Comparison of ENCODE assay signal across 8 cellular contexts in genomic region chr17:64985579-64985904, GRCh38.
DNase-seq lines count a peak whose midpoint lies in the region; ATAC-seq and TF ChIP-seq lines count a peak whose summit lies in the region.
"Not testable (repeated sequence)": the region's sequence is repeated elsewhere in the genome, so short reads cannot be mapped to it uniquely, and the experiment has no call there.

No MANE protein-coding gene starts in this region.

- H3K9me3 ChIP-seq in OCI-LY7 (ENCODE audit: low read length); body of pancreas; right atrium auricular region; spleen; vagina: not testable (repeated sequence)

- TF ChIP-seq CTCF in GM12864 (IDR thresholded peaks at IDR 0.05; ENCODE audit: low read depth, low read length, missing control alignments); OCI-LY7 (conservative IDR thresholded peaks at IDR 0.05; ENCODE audit: low read length); body of pancreas (IDR thresholded peaks at IDR 0.05); right atrium auricular region (IDR thresholded peaks at IDR 0.05); spleen (IDR thresholded peaks at IDR 0.05 in 8 of 11, conservative IDR thresholded peaks at IDR 0.05 in 3 of 11); vagina (IDR thresholded peaks at IDR 0.05): not testable (repeated sequence)

- TSS peak; percentile 95 for BruUV-seq in OCI-LY7 (replicated peaks; lab: Mats Ljungman, UMichigan)

- not testable (repeated sequence) for H3K27me3 ChIP-seq in body of pancreas; right atrium auricular region; spleen (replicated peaks in 1 of 7); vagina

- not testable (repeated sequence) for H3K36me3 Mint-ChIP-seq in activated CD8-positive, alpha-beta T cell treated with anti-CD3 and anti-CD28 coated beads, Interleukin-2, amount 10 ng/mL, durations not matched to agents 7 days and 5 days (ENCODE audit: low read depth); naive B cell

- CTCF ChIA-PET in OCI-LY7 (lab: Charles Lee; ENCODE audit: unreplicated experiment), result interaction anchor here (1.1 kb wide), 1 partner anchor 63 kb away, joined by 4 read pairs; no protein-coding TSS in a partner anchor
- CTCF ChIA-PET in activated CD8-positive, alpha-beta T cell treated with anti-CD3 and anti-CD28 coated beads, Interleukin-2, amount 10 ng/mL, durations not matched to agents 7 days and 5 days (lab: Charles Lee), result interaction anchor here (0.7 to 3.4 kb wide), 16 partner anchors 10 to 212 kb away, joined by 3 to 31 read pairs (median 4); partner anchors contain the start of gene GNA13

- H3K9me2 ChIP-seq in OCI-LY7 (ENCODE audit: insufficient read depth, low read length), result not testable (repeated sequence)

- H3K4me2 ChIP-seq in OCI-LY7 (ENCODE audit: low read length), result peak overlapping the region; percentile 70

- peak overlapping the region; percentile 15 for H3K4me3 ChIP-seq in GM12864 (ENCODE audit: low read depth, low read length)
- peak overlapping the region; percentile 41 for H3K4me3 ChIP-seq in OCI-LY7 (ENCODE audit: low read depth, low read length, poor library complexity, severe bottlenecking)
- not testable (repeated sequence) for H3K4me3 ChIP-seq in body of pancreas, right atrium auricular region, vagina
- H3K4me3 ChIP-seq in spleen, result peak overlapping the region in 4 of 8 donors; percentile 7 to 63 (median 19)

- not testable (repeated sequence) for H2AFZ ChIP-seq in OCI-LY7 (ENCODE audit: low read length)

- peak overlapping the region; percentile 99 for H3K27ac Mint-ChIP-seq in activated CD8-positive, alpha-beta T cell treated with anti-CD3 and anti-CD28 coated beads, Interleukin-2, amount 10 ng/mL, durations not matched to agents 7 days and 5 days
- H3K27ac Mint-ChIP-seq in naive B cell, result peak overlapping the region; percentile 100

- H3K27me3 Mint-ChIP-seq in activated CD8-positive, alpha-beta T cell treated with anti-CD3 and anti-CD28 coated beads, Interleukin-2, amount 10 ng/mL, durations not matched to agents 7 days and 5 days (ENCODE audit: low read depth); naive B cell: not testable (repeated sequence)

- H3K9me3 Mint-ChIP-seq in activated CD8-positive, alpha-beta T cell treated with anti-CD3 and anti-CD28 coated beads, Interleukin-2, amount 10 ng/mL, durations not matched to agents 7 days and 5 days (ENCODE audit: insufficient read depth); naive B cell: not testable (repeated sequence)

- H3K27ac ChIP-seq in OCI-LY7 (ENCODE audit: low read depth, low read length, poor library complexity, severe bottlenecking) (peak overlapping the region; percentile 95), body of pancreas (peak overlapping the region in 3 of 4 donors; percentile 22 to 72 (median 26)), right atrium auricular region (peak overlapping the region; percentile 60 to 76), spleen (peak overlapping the region; percentile 95 to 100 (median 98)), vagina (peak overlapping the region; percentile 79)

- not testable (repeated sequence) for ATAC-seq in activated CD8-positive, alpha-beta T cell treated with anti-CD3 and anti-CD28 coated beads, Interleukin-2, amount 10 ng/mL, durations not matched to agents 7 days and 5 days; body of pancreas; naive B cell (ENCODE audit: low read depth in 2 of 2)

- peaks cover 47% of the 10 kb centered on the region for H3K4me1 Mint-ChIP-seq in activated CD8-positive, alpha-beta T cell treated with anti-CD3 and anti-CD28 coated beads, Interleukin-2, amount 10 ng/mL, durations not matched to agents 7 days and 5 days (ENCODE audit: low read depth)
- peaks cover 42 to 58% (median 48%) of the 10 kb centered on the region in 3 donors for H3K4me1 Mint-ChIP-seq in naive B cell

- 56 to 72% methylated on average over 3 of the region's 3 CpGs for WGBS in body of pancreas, 2 donors
- 12 to 26% (median 15%) methylated on average over 3 of the region's 3 CpGs for WGBS in spleen, 5 donors

- peaks cover 85% of the 10 kb centered on the region for H3K4me1 ChIP-seq in OCI-LY7 (ENCODE audit: insufficient read depth, low read length, poor library complexity, severe bottlenecking)
- not testable (repeated sequence) for H3K4me1 ChIP-seq in body of pancreas
- H3K4me1 ChIP-seq in right atrium auricular region, result peaks cover 0 to 12% of the 10 kb centered on the region in 2 donors
- peaks cover 15 to 44% (median 29%) of the 10 kb centered on the region in 6 donors for H3K4me1 ChIP-seq in spleen
- H3K4me1 ChIP-seq in vagina, result peaks cover 38% of the 10 kb centered on the region

- not testable (repeated sequence) for TF ChIP-seq POLR2A in body of pancreas (IDR thresholded peaks at IDR 0.05); spleen (IDR thresholded peaks at IDR 0.05); vagina (IDR thresholded peaks at IDR 0.05)

- H4K20me1 ChIP-seq in OCI-LY7 (ENCODE audit: insufficient read depth, low read length), result not testable (repeated sequence)

- intact Hi-C loops in OCI-LY7 (cut with micrococcal nuclease; ENCODE audit: unreplicated experiment), result loop anchor here (5.0 kb wide), 1 partner anchor 197 kb away; no protein-coding TSS in a partner anchor
- intact Hi-C loops in body of pancreas (cut with DNase I); spleen (cut with DNase I; ENCODE audit: low total_unique reads); vagina (cut with DNase I): not testable (repeated sequence)

- not testable (repeated sequence) for H3K79me2 ChIP-seq in OCI-LY7 (ENCODE audit: insufficient read depth, low read depth, low read length)

- H3K4me3 Mint-ChIP-seq in activated CD8-positive, alpha-beta T cell treated with anti-CD3 and anti-CD28 coated beads, Interleukin-2, amount 10 ng/mL, durations not matched to agents 7 days and 5 days, result peak overlapping the region; percentile 74
- H3K4me3 Mint-ChIP-seq in naive B cell, result peak overlapping the region; percentile 65 to 93 (median 86)

- POLR2A ChIA-PET in OCI-LY7 (lab: Charles Lee), result interaction anchor here (0.8 to 4.9 kb wide), 23 partner anchors 12 to 531 kb away, joined by 3 to 44 read pairs (median 4); no protein-coding TSS in a partner anchor
- POLR2A ChIA-PET in activated CD8-positive, alpha-beta T cell treated with anti-CD3 and anti-CD28 coated beads, Interleukin-2, amount 10 ng/mL, durations not matched to agents 7 days and 5 days (lab: Charles Lee), result interaction anchor here (0.9 to 3.4 kb wide), 25 partner anchors 11 to 480 kb away, joined by 3 to 96 read pairs (median 4); partner anchors contain the start of gene GNA13

- not testable (repeated sequence) for H3K36me3 ChIP-seq in OCI-LY7 (ENCODE audit: insufficient read depth, low read length); body of pancreas (replicated peaks in 1 of 2; ENCODE audit: insufficient read depth in 1 of 2, low read depth in 2 of 2); right atrium auricular region; spleen; vagina

- not testable (repeated sequence) for DNase-seq in GM12864 (ENCODE audit: low read depth); OCI-LY7 (ENCODE audit: low spot score); activated CD8-positive, alpha-beta T cell treated with anti-CD3 and anti-CD28 coated beads, Interleukin-2, amount 10 ng/mL, durations not matched to agents 7 days and 5 days; body of pancreas; right atrium auricular region (ENCODE audit: low spot score); naive B cell; spleen; vagina (ENCODE audit: extremely low spot score in 2 of 2)

Comparison
In these comparisons a context has a peak if more than half of its experiments do, and no peak if none do; other contexts are left out.
1. H3K27ac ChIP-seq: peak in every context shown above with its lines; median percentile 98 in spleen; 95 in OCI-LY7; 79 in vagina; 68 in right atrium auricular region; 26 in body of pancreas.